In the genomic region with DNA sequence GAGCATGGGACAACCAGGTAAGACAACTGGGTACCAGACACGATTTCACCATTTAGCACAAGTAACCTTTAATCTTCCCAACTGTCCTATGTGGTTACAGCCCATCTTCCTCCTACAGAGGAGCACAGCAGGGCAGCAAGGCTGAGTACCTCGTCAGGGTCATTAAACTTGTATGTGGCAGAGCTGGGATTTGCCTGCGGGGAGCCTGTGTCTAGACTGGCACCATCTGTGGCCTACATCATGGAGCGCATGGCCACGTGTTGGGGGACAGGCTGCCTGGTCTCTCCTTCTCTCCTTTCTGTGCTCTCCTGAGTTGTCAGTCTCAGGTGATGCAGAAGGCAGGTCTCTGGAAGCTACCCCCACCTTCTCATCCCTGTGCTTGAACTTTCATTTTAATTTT, we compare ENCODE assay signal across 19 cellular contexts. TPM values are rescaled to one million over a fixed set of nuclear protein-coding genes. Genes with fewer than 3 reads are reported as not detected.
DNase-seq lines count a peak whose midpoint lies in the region; ATAC-seq and TF ChIP-seq lines count a peak whose summit lies in the region.
"Had no signal": no experiment of that assay in that cellular context is flagged by ENCODE, and none has a peak within 500 bp of the region (broad histone marks: within the 10 kb centered on the region; RNA-seq: fewer than 3 reads in every experiment).

No MANE protein-coding gene starts in this region.

- ATAC-seq in gastrocnemius medialis = no peak
- ATAC-seq: natural killer cell treated with Interleukin-12 subunit alpha and Interleukin-12 subunit beta and Interleukin-15 and Interleukin-18, amount 100 ng/mL, for 72 hours; PC-3 had no signal

- H3K4me1 ChIP-seq in endodermal cell (ENCODE audit: control insufficient read depth, insufficient read depth, low read length) (no peaks in the 10 kb centered on the region), gastrocnemius medialis (peaks cover 11 to 19% of the 10 kb centered on the region in 2 donors), Caco-2 (no peaks in the 10 kb centered on the region)
- peaks cover 13% of the 10 kb centered on the region for H3K4me1 ChIP-seq in CD8-positive, alpha-beta memory T cell (ENCODE audit: insufficient read depth, low read length)

- H3K4me3 Mint-ChIP-seq in endodermal cell = no peak overlapping the region
- H3K4me3 Mint-ChIP-seq in Caco-2 (ENCODE audit: unreplicated experiment) = no peak overlapping the region
- H3K4me3 Mint-ChIP-seq in CD8-positive, alpha-beta memory T cell = no peak overlapping the region
- H3K4me3 Mint-ChIP-seq in Calu3 (ENCODE audit: low read depth, unreplicated experiment) = no peak overlapping the region
- H3K4me3 Mint-ChIP-seq: activated CD4-positive, alpha-beta T cell treated with anti-CD3 and anti-CD28 coated beads, Interleukin-2, amount 10 ng/mL, durations not matched to agents 24 days and 14 days; activated T-helper 1 cell treated with anti-CD3 and anti-CD28 coated beads, Interleukin-12 subunit alpha, Interleukin-12 subunit beta, Interleukin-2, Interleukin-4 antibody, amounts not matched to agents 30 ng/mL and 10 ng/mL and 1 ng/mL, durations not matched to agents 14 hours and 24 hours and 36 hours; H9; natural killer cell treated with Interleukin-12 subunit alpha and Interleukin-12 subunit beta and Interleukin-15 and Interleukin-18, amount 100 ng/mL, for 72 hours; T-helper 1 cell treated with Interleukin-12 subunit alpha and Interleukin-12 subunit beta and Interleukin-4 antibody, amounts not matched to agents 30 μg/mL and 1 μg/mL, for 36 hours had no signal

- peaks cover 3% of the 10 kb centered on the region for H3K9me3 Mint-ChIP-seq in endodermal cell
- no peaks in the 10 kb centered on the region for H3K9me3 Mint-ChIP-seq in Caco-2 (ENCODE audit: unreplicated experiment)
- no peaks in the 10 kb centered on the region for H3K9me3 Mint-ChIP-seq in CD8-positive, alpha-beta memory T cell
- H3K9me3 Mint-ChIP-seq in Calu3 (ENCODE audit: low read depth, unreplicated experiment) = no peaks in the 10 kb centered on the region
- H3K9me3 Mint-ChIP-seq: activated CD4-positive, alpha-beta T cell treated with anti-CD3 and anti-CD28 coated beads, Interleukin-2, amount 10 ng/mL, durations not matched to agents 24 days and 14 days; activated T-helper 1 cell treated with anti-CD3 and anti-CD28 coated beads, Interleukin-12 subunit alpha, Interleukin-12 subunit beta, Interleukin-2, Interleukin-4 antibody, amounts not matched to agents 30 ng/mL and 10 ng/mL and 1 ng/mL, durations not matched to agents 14 hours and 24 hours and 36 hours; H9; natural killer cell treated with Interleukin-12 subunit alpha and Interleukin-12 subunit beta and Interleukin-15 and Interleukin-18, amount 100 ng/mL, for 72 hours; T-helper 1 cell treated with Interleukin-12 subunit alpha and Interleukin-12 subunit beta and Interleukin-4 antibody, amounts not matched to agents 30 μg/mL and 1 μg/mL, for 36 hours had no signal

- H3K4me3 ChIP-seq in endodermal cell (ENCODE audit: low read length) (no peak overlapping the region), gastrocnemius medialis (no peak overlapping the region), Caco-2 (ENCODE audit: low read depth, low read length) (no peak overlapping the region)
- H3K4me3 ChIP-seq in CD8-positive, alpha-beta memory T cell (ENCODE audit: low read length) = no peak overlapping the region

- no peak for TF ChIP-seq CTCF in endodermal cell (conservative IDR thresholded peaks at IDR 0.05)
- TF ChIP-seq CTCF in gastrocnemius medialis (IDR thresholded peaks at IDR 0.05 in 4 of 5, conservative IDR thresholded peaks at IDR 0.05 in 1 of 5) = no peak
- TF ChIP-seq CTCF in Caco-2 (IDR thresholded peaks at IDR 0.05; ENCODE audit: insufficient read depth in 1 of 2, low read depth in 1 of 2, low read length in 1 of 2, severe bottlenecking in 1 of 2, unreplicated experiment in 1 of 2) = no peak
- TF ChIP-seq CTCF in Calu3 (IDR thresholded peaks at IDR 0.05; ENCODE audit: unreplicated experiment) = no peak

- no peaks in the 10 kb centered on the region for H3K36me3 ChIP-seq in endodermal cell (ENCODE audit: control insufficient read depth, insufficient read depth, low read length)
- no peaks in the 10 kb centered on the region for H3K36me3 ChIP-seq in gastrocnemius medialis
- no peaks in the 10 kb centered on the region for H3K36me3 ChIP-seq in Caco-2 (ENCODE audit: control insufficient read depth, insufficient read depth, low read length)
- no peaks in the 10 kb centered on the region for H3K36me3 ChIP-seq in CD8-positive, alpha-beta memory T cell (ENCODE audit: insufficient read depth, low read length)

- peaks cover 5% of the 10 kb centered on the region for H3K4me1 Mint-ChIP-seq in endodermal cell
- no peaks in the 10 kb centered on the region for H3K4me1 Mint-ChIP-seq in Caco-2 (ENCODE audit: low read depth, unreplicated experiment)
- H3K4me1 Mint-ChIP-seq in CD8-positive, alpha-beta memory T cell = peaks cover 19 to 29% (median 27%) of the 10 kb centered on the region in 3 donors
- peaks cover 30% of the 10 kb centered on the region for H3K4me1 Mint-ChIP-seq in Calu3 (ENCODE audit: low read depth, unreplicated experiment)

- H3K9me3 ChIP-seq in endodermal cell (ENCODE audit: control insufficient read depth, low read length) (no peaks in the 10 kb centered on the region), gastrocnemius medialis (no peaks in the 10 kb centered on the region), Caco-2 (no peaks in the 10 kb centered on the region)
- no peaks in the 10 kb centered on the region for H3K9me3 ChIP-seq in CD8-positive, alpha-beta memory T cell (ENCODE audit: low read length)

- BruUV-seq in Caco-2 (replicated peaks; lab: Mats Ljungman, UMichigan) (no TSS peak), Calu3 (replicated peaks; lab: Mats Ljungman, UMichigan) (no TSS peak)

- CTCF ChIA-PET in Caco-2 (lab: Charles Lee) = interaction anchor here (0.6 kb wide), 1 partner anchor 973 kb away, joined by 4 read pairs; the partner anchor contains the start of gene PPCDC
- CTCF ChIA-PET in CD8-positive, alpha-beta memory T cell (lab: Charles Lee) = interaction anchor here (0.8 to 2.2 kb wide), 3 partner anchors 9 to 979 kb away, joined by 3 to 10 read pairs (median 6); partner anchors contain the start of gene PML
- CTCF ChIA-PET in Calu3 (lab: Charles Lee) = interaction anchor here (1.1 kb wide), 1 partner anchor 95 kb away, joined by 8 read pairs; no protein-coding TSS in a partner anchor

- in situ Hi-C loops in gastrocnemius medialis (cut with MboI; ENCODE audit: low sequenced_read_pairs in 4 of 4) = loop anchor here in 2 of 4 donors (10.0 kb wide), 2 partner anchors 75 to 265 kb away; no protein-coding TSS in a partner anchor

- intact Hi-C loops in gastrocnemius medialis (cut with DNase I; ENCODE audit: low total_unique reads) (loop anchor here (10.0 kb wide), 1 partner anchor 275 kb away; no protein-coding TSS in a partner anchor), Caco-2 (cut with micrococcal nuclease; ENCODE audit: unreplicated experiment) (loop anchor here (5.0 kb wide), 1 partner anchor 272 kb away; no protein-coding TSS in a partner anchor), Calu3 (cut with micrococcal nuclease; ENCODE audit: unreplicated experiment) (loop anchor here (5.0 kb wide), 2 partner anchors 78 to 257 kb away; no protein-coding TSS in a partner anchor)

- H3K27me3 Mint-ChIP-seq in endodermal cell (ENCODE audit: insufficient read depth) = peaks cover 12% of the 10 kb centered on the region
- H3K27me3 Mint-ChIP-seq in Caco-2 (ENCODE audit: insufficient read depth, unreplicated experiment) = peaks cover 8% of the 10 kb centered on the region
- peaks cover 0 to 3% of the 10 kb centered on the region in 2 donors for H3K27me3 Mint-ChIP-seq in CD8-positive, alpha-beta memory T cell
- no peaks in the 10 kb centered on the region for H3K27me3 Mint-ChIP-seq in Calu3 (ENCODE audit: unreplicated experiment)
- H3K27me3 Mint-ChIP-seq: activated CD4-positive, alpha-beta T cell treated with anti-CD3 and anti-CD28 coated beads, Interleukin-2, amount 10 ng/mL, durations not matched to agents 24 days and 14 days; natural killer cell treated with Interleukin-12 subunit alpha and Interleukin-12 subunit beta and Interleukin-15 and Interleukin-18, amount 100 ng/mL, for 72 hours had no signal

- peak; percentile 43 to 66 (median 45) for DNase-seq in NCI-H1417 (lab: John Stamatoyannopoulos, UW)
- DNase-seq in NCI-H1417 treated with DMSO at 0.1 percent for 48 hours (lab: John Stamatoyannopoulos, UW) = no peak
- peak; percentile 34 for DNase-seq in NCI-H345 treated with DMSO at 0.1 percent for 48 hours (lab: John Stamatoyannopoulos, UW; ENCODE audit: unreplicated experiment)
- no peak for DNase-seq in endodermal cell
- no peak for DNase-seq in gastrocnemius medialis
- DNase-seq in Caco-2 = no peak
- no peak for DNase-seq in CD8-positive, alpha-beta memory T cell
- no peak for DNase-seq in Calu3
- DNase-seq: 8988T; activated CD4-positive, alpha-beta T cell treated with anti-CD3 and anti-CD28 coated beads, Interleukin-2, amount 10 ng/mL, durations not matched to agents 24 days and 14 days; effector memory CD4-positive, alpha-beta T cell; H9; Karpas-422; left cardiac atrium; NCI-H2029; PC-3 had no signal

- no peak overlapping the region for H3K9ac ChIP-seq in endodermal cell (ENCODE audit: extremely low read depth, low read length, poor library complexity, severe bottlenecking)

- no peaks in the 10 kb centered on the region for H3K36me3 Mint-ChIP-seq in endodermal cell (ENCODE audit: low read depth)
- H3K36me3 Mint-ChIP-seq in Caco-2 (ENCODE audit: insufficient read depth, unreplicated experiment) = no peaks in the 10 kb centered on the region
- H3K36me3 Mint-ChIP-seq in CD8-positive, alpha-beta memory T cell = peaks cover 0 to 7% (median 0%) of the 10 kb centered on the region in 3 donors
- H3K36me3 Mint-ChIP-seq in Calu3 (ENCODE audit: insufficient read depth, unreplicated experiment) = peaks cover 9% of the 10 kb centered on the region
- H3K36me3 Mint-ChIP-seq: natural killer cell treated with Interleukin-12 subunit alpha and Interleukin-12 subunit beta and Interleukin-15 and Interleukin-18, amount 100 ng/mL, for 72 hours had no signal

- no peak overlapping the region for H3K27ac Mint-ChIP-seq in endodermal cell
- H3K27ac Mint-ChIP-seq in Caco-2 (ENCODE audit: unreplicated experiment) = no peak overlapping the region
- peak overlapping the region in 4 of 8 donors; percentile 23 to 73 (median 40) for H3K27ac Mint-ChIP-seq in CD8-positive, alpha-beta memory T cell
- H3K27ac Mint-ChIP-seq in Calu3 (ENCODE audit: unreplicated experiment) = no peak overlapping the region
- H3K27ac Mint-ChIP-seq: activated CD4-positive, alpha-beta T cell treated with anti-CD3 and anti-CD28 coated beads, Interleukin-2, amount 10 ng/mL, durations not matched to agents 24 days and 14 days; H9; natural killer cell treated with Interleukin-12 subunit alpha and Interleukin-12 subunit beta and Interleukin-15 and Interleukin-18, amount 100 ng/mL, for 72 hours had no signal

- H3K27me3 ChIP-seq in endodermal cell (ENCODE audit: control insufficient read depth, insufficient read depth, low read length, poor library complexity, severe bottlenecking) (no peaks in the 10 kb centered on the region), gastrocnemius medialis (no peaks in the 10 kb centered on the region), Caco-2 (replicated peaks; ENCODE audit: control insufficient read depth, insufficient read depth, low read length) (no peaks in the 10 kb centered on the region)
- no peaks in the 10 kb centered on the region for H3K27me3 ChIP-seq in CD8-positive, alpha-beta memory T cell (ENCODE audit: insufficient read depth, low read length, poor library complexity, severe bottlenecking)

- 78 to 85% methylated on average over 4 to 5 of the region's 5 CpGs for WGBS in endodermal cell (ENCODE audit: insufficient coverage in 1 of 2, insufficient read length in 1 of 2), 2 experiments

- POLR2A ChIA-PET in Caco-2 (lab: Charles Lee) = no interaction called here
- POLR2A ChIA-PET in CD8-positive, alpha-beta memory T cell (lab: Charles Lee) = no interaction called here

- H3K27ac ChIP-seq in endodermal cell (ENCODE audit: low read depth, low read length) (peak overlapping the region; percentile 44), gastrocnemius medialis (peak overlapping the region in 3 of 4 donors; percentile 64 to 70 (median 69))
- H3K27ac ChIP-seq in CD8-positive, alpha-beta memory T cell (ENCODE audit: low read depth, low read length) = no peak overlapping the region

- TF ChIP-seq POLR2A in gastrocnemius medialis (IDR thresholded peaks at IDR 0.05) = no peak

RNA-seq across cellular contexts. Expression of gene GOLGA6A, which starts 32.2 kb away (rescaled TPM):
- total RNA-seq in endodermal cell = under 1 TPM; 0.75 to 0.86 TPM
- 0.14 TPM for polyA plus RNA-seq in endodermal cell (2013, experiment 1 of 2)
- 0.12 TPM for polyA plus RNA-seq in endodermal cell (2013, experiment 2 of 2)
- under 1 TPM in 2 of 4 donors, not detected in 2; 0.10 to 0.83 TPM for total RNA-seq in gastrocnemius medialis
- not detected in 2 replicates for total RNA-seq in Caco-2 (2022)
- total RNA-seq in CD8-positive, alpha-beta memory T cell = under 1 TPM in 1 of 2 experiments, not detected in 1; 0.07 TPM
- polyA plus RNA-seq in CD8-positive, alpha-beta memory T cell = not detected
- total RNA-seq in Calu3 (2022) = not detected in 2 replicates
- total RNA-seq: activated CD4-positive, alpha-beta T cell treated with anti-CD3 and anti-CD28 coated beads, Interleukin-2, amount 10 ng/mL, durations not matched to agents 24 days and 14 days; activated T-helper 1 cell treated with anti-CD3 and anti-CD28 coated beads, Interleukin-12 subunit alpha, Interleukin-12 subunit beta, Interleukin-2, Interleukin-4 antibody, amounts not matched to agents 30 ng/mL and 10 ng/mL and 1 ng/mL, durations not matched to agents 14 hours and 24 hours and 36 hours; left cardiac atrium; natural killer cell treated with Interleukin-12 subunit alpha and Interleukin-12 subunit beta and Interleukin-15 and Interleukin-18, amount 100 ng/mL, for 72 hours; PC-3 had no signal

RNA-seq across cellular contexts. Expression of gene PML, which starts 55.6 kb away (rescaled TPM):
- total RNA-seq in endodermal cell (10 to 100 TPM; 26.5 to 28.9 TPM), gastrocnemius medialis (10 to 100 TPM; 17.3 to 42.1 (median 21.2) TPM), Caco-2 (2022) (18.7 and 19.5 TPM in 2 replicates), Calu3 (2022) (120 and 153 TPM in 2 replicates)
- polyA plus RNA-seq in endodermal cell (2013, experiment 1 of 2) = 25.5 TPM
- 23.7 TPM for polyA plus RNA-seq in endodermal cell (2013, experiment 2 of 2)
- total RNA-seq in CD8-positive, alpha-beta memory T cell = 10 to 100 TPM; 35.5 to 37.4 TPM
- 32.3 TPM for polyA plus RNA-seq in CD8-positive, alpha-beta memory T cell

RNA-seq across cellular contexts. Expression of gene STOML1, which starts 58.0 kb away (rescaled TPM):
- 1 to 10 TPM; 4.4 to 5.5 TPM for total RNA-seq in endodermal cell
- 7.9 TPM for polyA plus RNA-seq in endodermal cell (2013, experiment 1 of 2)
- polyA plus RNA-seq in endodermal cell (2013, experiment 2 of 2) = 6.8 TPM
- total RNA-seq in gastrocnemius medialis = 10 to 100 TPM; 15.2 to 28.8 (median 16.9) TPM
- total RNA-seq in Caco-2 (2022) = 7.6 TPM in 2 replicates
- total RNA-seq in CD8-positive, alpha-beta memory T cell = 10 to 100 TPM; 13.2 to 13.3 TPM
- 8.6 TPM for polyA plus RNA-seq in CD8-positive, alpha-beta memory T cell
- total RNA-seq in Calu3 (2022) = 18.3 and 19.7 TPM in 2 replicates

Comparison
In these comparisons a context has a peak if more than half of its experiments do, and no peak if none do; other contexts are left out.
1. DNase-seq: peak in NCI-H1417 (3 of 3) and NCI-H345 treated with DMSO at 0.1 percent for 48 hours (single experiment); none in NCI-H1417 treated with DMSO at 0.1 percent for 48 hours (single experiment), endodermal cell (single experiment), gastrocnemius medialis (0 of 2), Caco-2 (0 of 2), CD8-positive, alpha-beta memory T cell (0 of 5) and Calu3 (single experiment).